Comparison of ENCODE assay signal across 8 cellular contexts in genomic region chr22:29625090-29625825, GRCh38. TPM values are rescaled to one million over a fixed set of nuclear protein-coding genes. Genes with fewer than 3 reads are reported as not detected.
A peak's percentile ranks its signal among the peaks of the same experiment; 100 is the strongest.
DNase-seq lines count a peak whose midpoint lies in the region; ATAC-seq, FAIRE-seq and TF ChIP-seq lines count a peak whose summit lies in the region.

No MANE protein-coding gene starts in this region.

- no peaks in the 10 kb centered on the region for H3K9me3 Mint-ChIP-seq in astrocyte (ENCODE audit: unreplicated experiment)

- DNase-seq in Caki2 (ENCODE audit: low read depth) (peak; percentile 67), HL-60 (ENCODE audit: low read depth in 1 of 2, low spot score in 1 of 2) (peak; percentile 41), RPMI7951 (ENCODE audit: low read depth) (peak; percentile 71), astrocyte (ENCODE audit: low read depth) (peak; percentile 69), hippocampal formation (lab: John Stamatoyannopoulos, UW) (peak; percentile 15 to 48), small intestine (peak; percentile 54), GM12891 (ENCODE audit: insufficient read length, low spot score) (no peak)

- H3K27me3 ChIP-seq in HL-60 (ENCODE audit: insufficient read depth, poor library complexity, severe bottlenecking) (no peaks in the 10 kb centered on the region), astrocyte (ENCODE audit: insufficient read depth, low read length) (no peaks in the 10 kb centered on the region), small intestine (ENCODE audit: control insufficient read depth in 2 of 2, insufficient read depth in 2 of 2, low read length in 2 of 2) (no peaks in the 10 kb centered on the region)

- in situ Hi-C loops in Caki2 (cut with HindIII; ENCODE audit: low pct_unique_long_range_greater_than_20kb, low sequenced_read_pairs): no loop called here

- no peak overlapping the region for H3K27ac ChIP-seq in HL-60 (replicated peaks)
- H3K27ac ChIP-seq in astrocyte (ENCODE audit: low read depth, low read length): peak overlapping the region; percentile 98
- no peak overlapping the region for H3K27ac ChIP-seq in small intestine (ENCODE audit: low read depth in 1 of 2, low read length in 1 of 2)

- WGBS in small intestine, 3 donors: 65 to 78% (median 74%) methylated on average over 12 of the region's 12 CpGs

- FAIRE-seq in astrocyte (lab: Jason Lieb, UNC): peak; percentile 93
- FAIRE-seq in small intestine (lab: Jason Lieb, UNC): no peak
- no peak for FAIRE-seq in GM12891 (lab: Jason Lieb, UNC)

- peak overlapping the region; percentile 94 for H3K27ac Mint-ChIP-seq in astrocyte (ENCODE audit: unreplicated experiment)

- no peaks in the 10 kb centered on the region for H3K27me3 Mint-ChIP-seq in astrocyte (ENCODE audit: low read depth, unreplicated experiment)

- H3K36me3 Mint-ChIP-seq in astrocyte (ENCODE audit: low read depth, unreplicated experiment): no peaks in the 10 kb centered on the region

- H3K4me3 ChIP-seq in HL-60 (replicated peaks; ENCODE audit: insufficient read depth, low read length) (no peak overlapping the region), astrocyte (ENCODE audit: insufficient read depth, low read depth, low read length) (no peak overlapping the region), small intestine (ENCODE audit: low read depth in 1 of 2, low read length in 2 of 2) (no peak overlapping the region)

- H3K9ac ChIP-seq in astrocyte (ENCODE audit: low read length): peak overlapping the region; percentile 81

- H3K4me3 Mint-ChIP-seq in astrocyte (ENCODE audit: unreplicated experiment): peak overlapping the region; percentile 52

- no peaks in the 10 kb centered on the region for H3K9me3 ChIP-seq in astrocyte (ENCODE audit: insufficient read depth, low read depth, low read length)
- no peaks in the 10 kb centered on the region for H3K9me3 ChIP-seq in small intestine (ENCODE audit: control insufficient read depth, low read depth)

- H3K4me1 ChIP-seq in astrocyte (ENCODE audit: insufficient read depth, low read length) (peaks cover 76% of the 10 kb centered on the region), small intestine (ENCODE audit: control insufficient read depth in 2 of 2, insufficient read depth in 1 of 2, low read depth in 1 of 2, low read length in 1 of 2) (peaks cover 2 to 5% of the 10 kb centered on the region in 2 donors)

- TF ChIP-seq POLR2A in GM12891 (IDR thresholded peaks at IDR 0.05; ENCODE audit: low read depth, low read length): no peak

- no peak for ATAC-seq in GM21723 (IDR thresholded peaks at IDR 0.05; ENCODE audit: unreplicated experiment)

- H3K4me1 Mint-ChIP-seq in astrocyte (ENCODE audit: low read depth, unreplicated experiment): peaks cover 65% of the 10 kb centered on the region

- peak; percentile 89 for TF ChIP-seq CTCF in HL-60 (IDR thresholded peaks at IDR 0.05; ENCODE audit: insufficient read depth, low read length)
- TF ChIP-seq CTCF in astrocyte (IDR thresholded peaks at IDR 0.05; ENCODE audit: insufficient read depth, low read depth, low read length): peak; percentile 99

- H3K4me2 ChIP-seq in astrocyte (ENCODE audit: low read length): peak overlapping the region; percentile 74

- H2AFZ ChIP-seq in astrocyte (ENCODE audit: low read depth, low read length): no peak overlapping the region

- no peaks in the 10 kb centered on the region for H4K20me1 ChIP-seq in astrocyte (ENCODE audit: insufficient read depth, low read length)

- peaks cover 85% of the 10 kb centered on the region for H3K79me2 ChIP-seq in astrocyte (ENCODE audit: insufficient read depth, low read length)

- H3K36me3 ChIP-seq in astrocyte (ENCODE audit: insufficient read depth, low read length) (no peaks in the 10 kb centered on the region), small intestine (ENCODE audit: control insufficient read depth in 2 of 2, insufficient read depth in 2 of 2, low read length in 2 of 2) (no peaks in the 10 kb centered on the region)

TF ChIP-seq in GM12891, 5 proteins besides CTCF, POLR2A, EP300 and RAD21:
- TF ChIP-seq POU2F2 (IDR thresholded peaks at IDR 0.05; ENCODE audit: low read depth, low read length) (no peak), PAX5 (IDR thresholded peaks at IDR 0.05; ENCODE audit: insufficient read depth, low read length, severe bottlenecking) (no peak), TAF1 (IDR thresholded peaks at IDR 0.05; ENCODE audit: low read depth, low read length) (no peak), SPI1 (IDR thresholded peaks at IDR 0.05; ENCODE audit: low read depth, low read length) (no peak), POLR2AphosphoS5 (IDR thresholded peaks at IDR 0.05; ENCODE audit: low read depth, low read length) (no peak)

RNA-seq across cellular contexts. Expression of gene NF2, which starts 21.8 kb away (rescaled TPM):
- 190 and 199 TPM in 2 replicates for total RNA-seq in Caki2 (2014; rRNA removed; shearing (Covaris generic); ENCODE audit: low replicate concordance)
- total RNA-seq in RPMI7951 (2014; rRNA removed; shearing (Covaris generic)): 35.9 TPM in 2 replicates
- 84.8 and 93.4 TPM in 2 replicates for total RNA-seq in astrocyte
- polyA plus RNA-seq in small intestine: 10 to 100 TPM in 1 of 3 donors, 1 to 10 TPM in 2; 6.5 to 14.7 (median 8.1) TPM
- 6.5 TPM for polyA plus RNA-seq in GM12891 (2012; ENCODE audit: low read depth, missing spikeins)

RNA-seq across cellular contexts. Expression of gene NIPSNAP1, which starts 44.3 kb away (rescaled TPM):
- total RNA-seq in Caki2 (2014; rRNA removed; shearing (Covaris generic); ENCODE audit: low replicate concordance): 326 and 344 TPM in 2 replicates
- 50.8 and 52.9 TPM in 2 replicates for total RNA-seq in RPMI7951 (2014; rRNA removed; shearing (Covaris generic))
- total RNA-seq in astrocyte: 84.7 and 85.4 TPM in 2 replicates
- polyA plus RNA-seq in small intestine: 10 to 100 TPM; 53.2 to 87.8 (median 86.6) TPM
- 86.9 TPM for polyA plus RNA-seq in GM12891 (2012; ENCODE audit: low read depth, missing spikeins)
